Comparison of ENCODE assay signal across 27 cellular contexts in genomic region chr6:146209942-146210341, GRCh38.
"Had no signal": no experiment of that assay in that cellular context is flagged by ENCODE, and none has a peak within 500 bp of the region (broad histone marks: within the 10 kb centered on the region; RNA-seq: fewer than 3 reads in every experiment).

No MANE protein-coding gene starts in this region.

- ATAC-seq: natural killer cell; sciatic nerve; stimulated activated naive B cell treated with anti-CD40 and anti-IgM and Interleukin-4, amounts not matched to agents 10 μg/mL and 1 μg/mL and 100 μg/mL, for 72 hours; upper lobe of right lung had no signal

- H3K27me3 Mint-ChIP-seq: naive B cell; progenitor cell of endocrine pancreas; stimulated activated naive B cell treated with anti-CD40 and anti-IgM and Interleukin-4, amounts not matched to agents 10 μg/mL and 1 μg/mL and 100 μg/mL, for 72 hours had no signal

- H3K36me3 ChIP-seq: left ventricle myocardium inferior, neural progenitor cell, ovary, right atrium auricular region, suprapubic skin, thoracic aorta, tibial artery, upper lobe of right lung had no signal

- H3K36me3 Mint-ChIP-seq: mesothelial cell of epicardium; naive B cell; natural killer cell; neural progenitor cell; stimulated activated naive B cell treated with anti-CD40 and anti-IgM and Interleukin-4, amounts not matched to agents 10 μg/mL and 1 μg/mL and 100 μg/mL, for 72 hours had no signal

- FAIRE-seq: urothelium cell line had no signal

- H3K9me3 Mint-ChIP-seq: mesothelial cell of epicardium; nephron progenitor cell; neural progenitor cell; stimulated activated naive B cell treated with anti-CD40 and anti-IgM and Interleukin-4, amounts not matched to agents 10 μg/mL and 1 μg/mL and 100 μg/mL, for 72 hours had no signal

- H3K9me3 ChIP-seq: ovary, right atrium auricular region, suprapubic skin, thoracic aorta, tibial artery, upper lobe of right lung had no signal

- H3K4me3 Mint-ChIP-seq: mesothelial cell of epicardium; naive B cell; natural killer cell; nephron progenitor cell; neural progenitor cell; stimulated activated naive B cell treated with anti-CD40 and anti-IgM and Interleukin-4, amounts not matched to agents 10 μg/mL and 1 μg/mL and 100 μg/mL, for 72 hours; stimulated activated naive CD8-positive, alpha-beta T cell treated with anti-CD3 and anti-CD28 coated beads, Interleukin-15, Interleukin-2, amounts not matched to agents 100 ng/mL and 50 ng/mL, for 24 hours had no signal

- H3K4me1 Mint-ChIP-seq: mesothelial cell of epicardium; naive B cell; nephron progenitor cell; stimulated activated naive B cell treated with anti-CD40 and anti-IgM and Interleukin-4, amounts not matched to agents 10 μg/mL and 1 μg/mL and 100 μg/mL, for 72 hours had no signal

- H3K79me2 ChIP-seq: hepatocyte had no signal

- H3K4me2 ChIP-seq: hepatocyte, neural progenitor cell had no signal

- H3K27ac Mint-ChIP-seq: mesothelial cell of epicardium; naive B cell; natural killer cell; nephron progenitor cell; progenitor cell of endocrine pancreas; stimulated activated naive B cell treated with anti-CD40 and anti-IgM and Interleukin-4, amounts not matched to agents 10 μg/mL and 1 μg/mL and 100 μg/mL, for 72 hours; stimulated activated naive CD8-positive, alpha-beta T cell treated with anti-CD3 and anti-CD28 coated beads, Interleukin-15, Interleukin-2, amounts not matched to agents 100 ng/mL and 50 ng/mL, for 24 hours had no signal

- DNase-seq: islet precursor cell; left ventricle myocardium inferior; mesendoderm; naive B cell; natural killer cell; nephron progenitor cell; ovary; stimulated activated CD4-positive, alpha-beta T cell treated with anti-CD3 and anti-CD28 coated beads, Interleukin-12 subunit alpha, Interleukin-12 subunit beta, amount 100 ng/mL, for 4 hours; stimulated activated CD4-positive, alpha-beta T cell treated with anti-CD3 and anti-CD28 coated beads, Interleukin-15, amount 100 ng/mL, for 24 hours; stimulated activated CD4-positive, alpha-beta T cell treated with anti-CD3 and anti-CD28 coated beads, Interleukin-2, amount 100 ng/mL, for 24 hours; stimulated activated CD4-positive, alpha-beta T cell treated with anti-CD3 and anti-CD28 coated beads, Interleukin-4, amount 100 ng/mL, for 1 hour; stimulated activated naive B cell treated with anti-CD40 and anti-IgM and Interleukin-4, amounts not matched to agents 10 μg/mL and 1 μg/mL and 100 μg/mL, for 72 hours; tibial artery; trophoblast cell; upper lobe of right lung had no signal

- H2AFZ ChIP-seq: hepatocyte, neural progenitor cell had no signal

- H3K9ac ChIP-seq: neural progenitor cell had no signal

- H3K4me1 ChIP-seq: left ventricle myocardium inferior, neural progenitor cell, right atrium auricular region, suprapubic skin, tibial artery, upper lobe of right lung had no signal

- H3K4me3 ChIP-seq: hepatocyte, left ventricle myocardium inferior, lung, neural progenitor cell, ovary, right atrium auricular region, skin epidermis, suprapubic skin, thoracic aorta, tibial artery, upper lobe of right lung had no signal

- H3K27ac ChIP-seq: hepatocyte, left ventricle myocardium inferior, neural progenitor cell, ovary, right atrium auricular region, skin epidermis, suprapubic skin, thoracic aorta, tibial artery, upper lobe of right lung had no signal

- H3K27me3 ChIP-seq: hepatocyte, neural progenitor cell, ovary, right atrium auricular region, suprapubic skin, tibial artery, upper lobe of right lung had no signal
